9 cellular contexts compared by ENCODE assay signal in the genomic region with DNA sequence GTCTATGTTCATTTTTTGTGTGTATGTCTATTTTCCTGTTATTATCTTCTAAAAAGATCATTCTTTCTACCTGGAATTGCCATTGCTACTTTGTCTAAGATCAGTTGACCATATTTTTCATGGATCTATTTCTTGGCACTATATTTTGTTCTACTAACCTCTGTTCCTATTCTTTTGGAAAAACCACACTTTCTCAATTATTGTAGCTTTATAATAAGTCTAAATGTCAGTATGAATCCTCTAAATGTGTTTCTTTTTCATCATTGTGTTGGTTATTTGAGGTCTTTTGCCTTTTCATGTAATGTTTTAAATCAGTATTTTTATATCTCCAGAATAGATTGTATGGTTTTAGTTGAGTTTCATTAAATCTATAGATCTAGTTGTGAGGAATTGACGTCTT.
"Had no signal": no experiment of that assay in that cellular context is flagged by ENCODE, and none has a peak within 500 bp of the region (broad histone marks: within the 10 kb centered on the region; RNA-seq: fewer than 3 reads in every experiment).

No MANE protein-coding gene starts in this region.

- H2AFZ ChIP-seq: GM23248, GM23338 had no signal

- H3K4me1 ChIP-seq: HAP-1 had no signal

- H3K27ac Mint-ChIP-seq: GM23338, H9, HFFc6 had no signal

- H3K4me3 ChIP-seq: GM23248, GM23338, HAP-1 had no signal

- H3K9ac ChIP-seq: GM23248 had no signal

- H3K4me2 ChIP-seq: GM23338 had no signal

- H3K36me3 ChIP-seq: HAP-1 had no signal

- DNase-seq: GM23248, GOT3, H7, H9, HCEC 1CT, HFFc6 had no signal

- FAIRE-seq: H54 had no signal

- H3K9me3 ChIP-seq: HAP-1 had no signal

- H3K27ac ChIP-seq: GM23248 had no signal

- H3K4me1 Mint-ChIP-seq: GM23338, H9 had no signal

- ATAC-seq: GM23338 had no signal

- H3K4me3 Mint-ChIP-seq: GM23338, H9, HFFc6 had no signal
